In genomic region chr4:70994387-70995099, GRCh38 we compare ENCODE assay signal across 8 cellular contexts. TPM values are rescaled to one million over a fixed set of nuclear protein-coding genes. Genes with fewer than 3 reads are reported as not detected.
DNase-seq lines count a peak whose midpoint lies in the region; ATAC-seq and TF ChIP-seq lines count a peak whose summit lies in the region.

No MANE protein-coding gene starts in this region.

- intact Hi-C loops in activated naive CD4-positive, alpha-beta T cell treated with anti-CD3 and anti-CD28 coated beads for 36 hours (cut with micrococcal nuclease) = loop anchor here (2.0 to 5.0 kb wide), 4 partner anchors 193 to 1237 kb away; no protein-coding TSS in a partner anchor

- peaks cover under 1% of the 10 kb centered on the region for H3K9me3 Mint-ChIP-seq in activated naive CD4-positive, alpha-beta T cell treated with anti-CD3 and anti-CD28 coated beads for 36 hours
- peaks cover 0 to under 1% of the 10 kb centered on the region in 2 donors for H3K9me3 Mint-ChIP-seq in stimulated activated naive B cell treated with anti-CD40 and anti-IgM and Interleukin-4, amounts not matched to agents 10 μg/mL and 1 μg/mL and 100 μg/mL, for 72 hours

- peaks cover 43% of the 10 kb centered on the region for H3K4me1 Mint-ChIP-seq in activated naive CD4-positive, alpha-beta T cell treated with anti-CD3 and anti-CD28 coated beads for 36 hours (ENCODE audit: low read depth)
- peaks cover 33 to 60% of the 10 kb centered on the region in 2 donors for H3K4me1 Mint-ChIP-seq in stimulated activated naive B cell treated with anti-CD40 and anti-IgM and Interleukin-4, amounts not matched to agents 10 μg/mL and 1 μg/mL and 100 μg/mL, for 72 hours

- TF ChIP-seq CTCF in fibroblast of pulmonary artery (IDR thresholded peaks at IDR 0.05; ENCODE audit: low read length, missing control alignments) = no peak

- peaks cover 30% of the 10 kb centered on the region for H3K36me3 Mint-ChIP-seq in activated naive CD4-positive, alpha-beta T cell treated with anti-CD3 and anti-CD28 coated beads for 36 hours (ENCODE audit: low read depth)
- peaks cover 17 to 21% of the 10 kb centered on the region in 2 donors for H3K36me3 Mint-ChIP-seq in stimulated activated naive B cell treated with anti-CD40 and anti-IgM and Interleukin-4, amounts not matched to agents 10 μg/mL and 1 μg/mL and 100 μg/mL, for 72 hours

- H3K4me3 Mint-ChIP-seq in activated naive CD4-positive, alpha-beta T cell treated with anti-CD3 and anti-CD28 coated beads for 36 hours = peak overlapping the region; percentile 96
- H3K4me3 Mint-ChIP-seq in stimulated activated naive B cell treated with anti-CD40 and anti-IgM and Interleukin-4, amounts not matched to agents 10 μg/mL and 1 μg/mL and 100 μg/mL, for 72 hours = peak overlapping the region; percentile 91 to 95

- no peaks in the 10 kb centered on the region for H3K27me3 Mint-ChIP-seq in activated naive CD4-positive, alpha-beta T cell treated with anti-CD3 and anti-CD28 coated beads for 36 hours (ENCODE audit: low read depth)
- no peaks in the 10 kb centered on the region for H3K27me3 Mint-ChIP-seq in stimulated activated naive B cell treated with anti-CD40 and anti-IgM and Interleukin-4, amounts not matched to agents 10 μg/mL and 1 μg/mL and 100 μg/mL, for 72 hours

- CTCF ChIA-PET in activated naive CD4-positive, alpha-beta T cell treated with anti-CD3 and anti-CD28 coated beads for 36 hours (lab: Charles Lee) = interaction anchor here (0.5 to 3.0 kb wide), 9 partner anchors 10 to 343 kb away, joined by 3 to 17 read pairs (median 4); partner anchors contain the start of gene GRSF1

- DNase-seq in activated naive CD4-positive, alpha-beta T cell treated with anti-CD3 and anti-CD28 coated beads for 36 hours = no peak
- DNase-seq in activated naive CD4-positive, alpha-beta T cell treated with anti-CD3 and anti-CD28 coated beads, Interleukin-2, amount 50 U/mL, for 16 hours = no peak
- DNase-seq in SK-N-DZ (ENCODE audit: low spot score) (peak; percentile 18), fibroblast of pulmonary artery (ENCODE audit: low read depth) (no peak), occipital lobe (lab: John Stamatoyannopoulos, UW) (no peak)
- DNase-seq in stimulated activated naive B cell treated with anti-CD40 and anti-IgM and Interleukin-4, amounts not matched to agents 10 μg/mL and 1 μg/mL and 100 μg/mL, for 72 hours = no peak
- DNase-seq in activated CD4-positive, alpha-beta T cell treated with anti-CD3 and anti-CD28 coated beads for 48 hours = no peak

- peak; percentile 33 for ATAC-seq in HG02981 (IDR thresholded peaks at IDR 0.05; ENCODE audit: unreplicated experiment)
- ATAC-seq in stimulated activated naive B cell treated with anti-CD40 and anti-IgM and Interleukin-4, amounts not matched to agents 10 μg/mL and 1 μg/mL and 100 μg/mL, for 72 hours (replicated peaks) = peak; percentile 35 to 47

- H3K4me3 ChIP-seq in fibroblast of pulmonary artery (replicated peaks; ENCODE audit: low read depth, low read length) = peak overlapping the region; percentile 90

- peak overlapping the region; percentile 91 for H3K27ac Mint-ChIP-seq in activated naive CD4-positive, alpha-beta T cell treated with anti-CD3 and anti-CD28 coated beads for 36 hours
- H3K27ac Mint-ChIP-seq in stimulated activated naive B cell treated with anti-CD40 and anti-IgM and Interleukin-4, amounts not matched to agents 10 μg/mL and 1 μg/mL and 100 μg/mL, for 72 hours = peak overlapping the region; percentile 92

RNA-seq across cellular contexts. Expression of gene DCK, which starts 1.1 kb away (rescaled TPM):
- total RNA-seq in activated naive CD4-positive, alpha-beta T cell treated with anti-CD3 and anti-CD28 coated beads for 36 hours = 10 to 100 TPM; 32.1 to 34.1 TPM
- polyA plus RNA-seq in SK-N-DZ (2014; cell fraction: cytosol; rRNA removed) = 49.2 and 57.2 TPM in 2 replicates
- polyA plus RNA-seq in SK-N-DZ (2014; cell fraction: nucleus; rRNA removed) = 29.8 and 33.7 TPM in 2 replicates
- 125 TPM for total RNA-seq in occipital lobe
